13 cellular contexts compared by ENCODE assay signal in the genomic region with DNA sequence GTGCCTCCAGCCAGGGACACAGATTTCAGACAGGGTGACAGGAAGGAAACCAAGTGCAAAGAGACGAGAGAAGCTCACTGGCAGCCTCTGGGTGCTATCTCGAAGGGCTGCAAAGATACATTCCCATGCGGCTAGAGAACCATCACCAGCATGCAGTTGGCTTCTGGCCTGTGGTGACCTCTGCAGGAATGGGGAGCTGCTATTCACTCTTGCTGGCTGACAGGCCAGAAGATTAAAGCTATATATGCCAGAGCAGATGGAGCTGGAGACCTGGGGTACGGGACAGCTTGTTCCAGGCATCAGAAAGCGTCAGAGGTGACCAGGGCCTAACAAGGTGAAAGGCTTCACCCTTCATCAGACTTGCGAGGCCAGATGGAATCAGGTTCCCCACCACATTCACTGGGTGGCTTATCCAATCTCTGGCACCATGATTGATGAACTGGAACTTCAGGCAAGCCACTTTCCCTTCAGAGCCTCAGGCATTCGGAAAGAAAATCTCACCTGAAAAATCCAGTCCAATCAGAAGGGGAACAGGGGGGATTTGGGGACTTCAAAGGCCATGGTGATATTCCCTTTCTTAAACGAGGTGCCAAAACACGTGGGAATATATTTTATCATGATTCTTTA. TPM values are rescaled to one million over a fixed set of nuclear protein-coding genes. Genes with fewer than 3 reads are reported as not detected.
DNase-seq lines count a peak whose midpoint lies in the region; ATAC-seq and TF ChIP-seq lines count a peak whose summit lies in the region.
"Had no signal": no experiment of that assay in that cellular context is flagged by ENCODE, and none has a peak within 500 bp of the region (broad histone marks: within the 10 kb centered on the region; RNA-seq: fewer than 3 reads in every experiment).

No MANE protein-coding gene starts in this region.

- H3K27me3 Mint-ChIP-seq in CD4-positive, CD25-positive, alpha-beta regulatory T cell = no peaks in the 10 kb centered on the region
- no peaks in the 10 kb centered on the region for H3K27me3 Mint-ChIP-seq in CD4-positive, alpha-beta T cell

- no peak for ATAC-seq in CD4-positive, CD25-positive, alpha-beta regulatory T cell (ENCODE audit: low read depth in 2 of 2)
- peak; percentile 59 to 85 (median 78) for ATAC-seq in psoas muscle
- ATAC-seq in HG03432 (IDR thresholded peaks at IDR 0.05; ENCODE audit: unreplicated experiment) = no peak
- no peak for ATAC-seq in CD4-positive, alpha-beta T cell (ENCODE audit: poor library complexity)

- no peaks in the 10 kb centered on the region for H3K27me3 ChIP-seq in CD4-positive, CD25-positive, alpha-beta regulatory T cell (ENCODE audit: control insufficient read depth, insufficient read depth, low read length)
- no peaks in the 10 kb centered on the region for H3K27me3 ChIP-seq in right atrium auricular region
- H3K27me3 ChIP-seq in psoas muscle (ENCODE audit: insufficient read depth in 3 of 3, low read length in 2 of 3) = no peaks in the 10 kb centered on the region
- H3K27me3 ChIP-seq in CD4-positive, alpha-beta T cell (ENCODE audit: control insufficient read depth, insufficient read depth, low read length) = no peaks in the 10 kb centered on the region
- H3K27me3 ChIP-seq: BLaER1, vagina had no signal

- peak overlapping the region; percentile 14 for H3K27ac ChIP-seq in CD4-positive, CD25-positive, alpha-beta regulatory T cell (ENCODE audit: insufficient read depth, low read length, poor library complexity, severe bottlenecking)
- H3K27ac ChIP-seq in right atrium auricular region (peak overlapping the region; percentile 68 to 75), psoas muscle (peak overlapping the region; percentile 66)
- H3K27ac ChIP-seq in CD4-positive, alpha-beta T cell (ENCODE audit: low read depth, low read length) = no peak overlapping the region
- H3K27ac ChIP-seq: BLaER1, PC-9, vagina had no signal

- no peak for TF ChIP-seq CTCF in right atrium auricular region (IDR thresholded peaks at IDR 0.05)
- no peak for TF ChIP-seq CTCF in psoas muscle (IDR thresholded peaks at IDR 0.05)
- TF ChIP-seq CTCF in CD4-positive, alpha-beta T cell (IDR thresholded peaks at IDR 0.05) = no peak

- no peaks in the 10 kb centered on the region for H3K9me3 ChIP-seq in CD4-positive, CD25-positive, alpha-beta regulatory T cell (ENCODE audit: control insufficient read depth in 2 of 2, low read length in 2 of 2)
- H3K9me3 ChIP-seq in right atrium auricular region (no peaks in the 10 kb centered on the region), psoas muscle (no peaks in the 10 kb centered on the region)
- H3K9me3 ChIP-seq in CD4-positive, alpha-beta T cell (ENCODE audit: control insufficient read depth, low read length) = no peaks in the 10 kb centered on the region
- H3K9me3 ChIP-seq: BLaER1, vagina had no signal

- H3K4me1 ChIP-seq in CD4-positive, CD25-positive, alpha-beta regulatory T cell (ENCODE audit: control insufficient read depth, insufficient read depth, low read length, poor library complexity, severe bottlenecking) = peaks cover 31% of the 10 kb centered on the region
- H3K4me1 ChIP-seq in right atrium auricular region (peaks cover 0 to 36% of the 10 kb centered on the region in 2 donors), psoas muscle (peaks cover 28% of the 10 kb centered on the region)

- H3K27ac Mint-ChIP-seq in CD4-positive, CD25-positive, alpha-beta regulatory T cell = peak overlapping the region in 2 of 3 donors; percentile 81 to 83
- no peak overlapping the region for H3K27ac Mint-ChIP-seq in CD4-positive, alpha-beta T cell
- H3K27ac Mint-ChIP-seq: activated T-helper 2 cell treated with anti-CD3 and anti-CD28 coated beads, Interferon-gamma antibody, Interleukin-2, Interleukin-4, amounts not matched to agents 10 μg/mL and 5 μg/mL and 100 μg/mL, durations not matched to agents 14 hours and 24 hours and 36 hours had no signal

- intact Hi-C loops in psoas muscle (cut with DNase I) = loop anchor here in 1 of 2 donors (5.0 to 10.0 kb wide), 2 partner anchors 129 to 176 kb away; no protein-coding TSS in a partner anchor
- intact Hi-C loops in CD4-positive, alpha-beta T cell (cut with DNase I, micrococcal nuclease) = no loop called here

- H3K4me3 ChIP-seq in CD4-positive, CD25-positive, alpha-beta regulatory T cell (ENCODE audit: low read depth, low read length) = no peak overlapping the region
- H3K4me3 ChIP-seq in right atrium auricular region (no peak overlapping the region), psoas muscle (no peak overlapping the region)
- H3K4me3 ChIP-seq: BLaER1, PC-9, vagina had no signal

- WGBS in psoas muscle, 3 donors = 30 to 48% (median 33%) methylated on average over 9 of the region's 9 CpGs

- no peak for DNase-seq in CD4-positive, CD25-positive, alpha-beta regulatory T cell
- DNase-seq in amniotic epithelial cell (ENCODE audit: low read depth) = peak; percentile 42
- peak; percentile 51 for DNase-seq in right atrium auricular region (ENCODE audit: low spot score)
- DNase-seq in psoas muscle = peak; percentile 27 to 64
- DNase-seq in OCI-M1 (lab: John Stamatoyannopoulos, UW) = no peak
- DNase-seq in COR-L47 (lab: John Stamatoyannopoulos, UW) = no peak
- DNase-seq in CD4-positive, alpha-beta T cell = no peak
- DNase-seq: NCI-H510A had no signal

- POLR2A ChIA-PET in CD4-positive, alpha-beta T cell (lab: Charles Lee) = no interaction called here

- peaks cover 4% of the 10 kb centered on the region for H3K36me3 ChIP-seq in CD4-positive, CD25-positive, alpha-beta regulatory T cell (ENCODE audit: control insufficient read depth, insufficient read depth, low read length)
- H3K36me3 ChIP-seq in right atrium auricular region (peaks cover 9% of the 10 kb centered on the region), psoas muscle (ENCODE audit: insufficient read depth in 1 of 2, low read depth in 1 of 2) (peaks cover 0 to 32% of the 10 kb centered on the region in 2 donors)
- H3K36me3 ChIP-seq: vagina had no signal

- peaks cover 16% of the 10 kb centered on the region for H3K36me3 Mint-ChIP-seq in CD4-positive, CD25-positive, alpha-beta regulatory T cell
- peaks cover 64% of the 10 kb centered on the region for H3K36me3 Mint-ChIP-seq in CD4-positive, alpha-beta T cell (ENCODE audit: low read depth)

- CTCF ChIA-PET in CD4-positive, alpha-beta T cell (lab: Charles Lee) = no interaction called here

- no peaks in the 10 kb centered on the region for H3K9me3 Mint-ChIP-seq in CD4-positive, CD25-positive, alpha-beta regulatory T cell
- H3K9me3 Mint-ChIP-seq in CD4-positive, alpha-beta T cell = no peaks in the 10 kb centered on the region
- H3K9me3 Mint-ChIP-seq: activated T-helper 2 cell treated with anti-CD3 and anti-CD28 coated beads, Interferon-gamma antibody, Interleukin-2, Interleukin-4, amounts not matched to agents 10 μg/mL and 5 μg/mL and 100 μg/mL, durations not matched to agents 14 hours and 24 hours and 36 hours had no signal

- H3K4me3 Mint-ChIP-seq in CD4-positive, CD25-positive, alpha-beta regulatory T cell = no peak overlapping the region
- no peak overlapping the region for H3K4me3 Mint-ChIP-seq in CD4-positive, alpha-beta T cell

- H3K4me1 Mint-ChIP-seq in CD4-positive, CD25-positive, alpha-beta regulatory T cell = peaks cover 14 to 40% (median 28%) of the 10 kb centered on the region in 4 donors
- peaks cover 22% of the 10 kb centered on the region for H3K4me1 Mint-ChIP-seq in CD4-positive, alpha-beta T cell (ENCODE audit: low read depth)

RNA-seq across cellular contexts. Expression of a gene that starts 20.1 kb away (rescaled TPM):
- 23.9 TPM for total RNA-seq in CD4-positive, CD25-positive, alpha-beta regulatory T cell
- 10 to 100 TPM in 1 of 4 donors, 1 to 10 TPM in 3; 3.9 to 11.5 (median 5.4) TPM for polyA plus RNA-seq in CD4-positive, CD25-positive, alpha-beta regulatory T cell
- total RNA-seq in right atrium auricular region = 100 to 1,000 TPM; 111 to 120 TPM
- total RNA-seq in psoas muscle = 10 to 100 TPM; 27.4 to 44.9 (median 37.5) TPM
- 10 to 100 TPM; 27.4 to 90.5 (median 30.9) TPM for polyA plus RNA-seq in psoas muscle
- 10 to 100 TPM; 17.5 to 17.7 TPM for total RNA-seq in CD4-positive, alpha-beta T cell
- total RNA-seq: PC-9 had no signal

Comparison
In these comparisons a context has a peak if more than half of its experiments do, and no peak if none do; other contexts are left out.
1. ATAC-seq: peak in psoas muscle (4 of 4); none in CD4-positive, CD25-positive, alpha-beta regulatory T cell (0 of 2), HG03432 (single experiment) and CD4-positive, alpha-beta T cell (single experiment).
2. DNase-seq: peak in amniotic epithelial cell (single experiment), right atrium auricular region (single experiment) and psoas muscle (2 of 2); none in CD4-positive, CD25-positive, alpha-beta regulatory T cell (0 of 3), OCI-M1 (single experiment), COR-L47 (single experiment) and CD4-positive, alpha-beta T cell (0 of 10).